8 cellular contexts compared by ENCODE assay signal in the genomic region with DNA sequence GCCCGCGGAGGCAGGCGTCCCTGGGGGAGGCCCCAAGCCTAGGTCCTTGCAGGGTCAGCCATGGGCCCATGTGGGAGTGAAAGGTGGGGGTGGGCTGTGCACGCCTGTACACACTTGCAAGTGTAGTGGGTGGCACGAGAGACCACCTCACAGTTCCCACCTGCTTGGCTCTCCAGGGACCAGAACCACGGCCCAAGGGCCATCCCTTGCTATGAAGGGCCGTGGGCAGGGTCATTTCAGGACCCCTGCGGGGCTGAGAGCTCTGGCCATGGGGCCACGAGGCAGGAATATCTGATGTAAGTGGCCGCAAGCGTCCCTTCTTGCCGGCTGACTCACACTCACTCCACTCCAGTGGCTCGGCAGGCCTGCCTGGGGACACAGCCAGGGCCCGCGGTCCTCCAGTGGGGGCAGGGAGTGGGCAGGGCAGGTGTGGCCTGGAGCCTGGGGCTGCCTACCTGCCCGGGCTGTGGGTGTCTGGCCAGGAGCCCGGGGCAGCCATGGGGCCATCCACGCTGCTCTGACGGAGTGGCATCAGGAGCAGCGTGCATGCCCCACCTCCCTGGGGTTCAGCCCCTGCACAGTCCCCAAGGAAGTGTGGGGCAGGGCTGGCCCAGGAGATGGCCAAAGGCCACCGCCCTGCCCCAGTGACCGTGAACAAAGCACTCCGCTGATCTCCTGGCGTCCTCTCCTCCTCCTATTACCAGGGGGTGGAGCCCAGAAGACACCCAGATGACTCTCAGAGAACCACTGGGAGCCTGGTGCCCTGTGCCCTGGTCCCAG. TPM values are rescaled to one million over a fixed set of nuclear protein-coding genes. Genes with fewer than 3 reads are reported as not detected.
DNase-seq lines count a peak whose midpoint lies in the region; ATAC-seq and TF ChIP-seq lines count a peak whose summit lies in the region.

No MANE protein-coding gene starts in this region.

- peak overlapping the region; percentile 98 for H3K27ac Mint-ChIP-seq in Calu3 (ENCODE audit: unreplicated experiment)
- peak overlapping the region; percentile 95 for H3K27ac Mint-ChIP-seq in activated naive CD8-positive, alpha-beta T cell treated with anti-CD3 and anti-CD28 coated beads, Interleukin-2, amount 50 U/mL, for 24 hours

- H3K27me3 ChIP-seq in right atrium auricular region: no peaks in the 10 kb centered on the region

- no peak for TF ChIP-seq CTCF in Calu3 (IDR thresholded peaks at IDR 0.05; ENCODE audit: unreplicated experiment)
- TF ChIP-seq CTCF in NB4 (IDR thresholded peaks at IDR 0.05; ENCODE audit: low read depth, low read length): no peak
- no peak for TF ChIP-seq CTCF in right atrium auricular region (IDR thresholded peaks at IDR 0.05)

- H3K4me1 ChIP-seq in right atrium auricular region: peaks cover 0 to 80% of the 10 kb centered on the region in 2 donors

- DNase-seq in Calu3 (peak; percentile 82), NB4 (ENCODE audit: low read depth) (peak; percentile 25), right atrium auricular region (ENCODE audit: low spot score) (peak; percentile 88), sciatic nerve (ENCODE audit: low spot score) (peak; percentile 79), ecto neural progenitor cell (ENCODE audit: low spot score) (no peak), NCI-H226 (no peak)
- no peak for DNase-seq in activated naive CD8-positive, alpha-beta T cell treated with anti-CD3 and anti-CD28 coated beads, Interleukin-2, amount 50 U/mL, for 24 hours

- BruUV-seq in Calu3 (replicated peaks; lab: Mats Ljungman, UMichigan): no TSS peak

- H3K27ac ChIP-seq in right atrium auricular region: peak overlapping the region; percentile 99

- H3K4me3 Mint-ChIP-seq in Calu3 (ENCODE audit: low read depth, unreplicated experiment): peak overlapping the region; percentile 77
- H3K4me3 Mint-ChIP-seq in activated naive CD8-positive, alpha-beta T cell treated with anti-CD3 and anti-CD28 coated beads, Interleukin-2, amount 50 U/mL, for 24 hours: peak overlapping the region; percentile 79

- no peak for ATAC-seq in activated naive CD8-positive, alpha-beta T cell treated with anti-CD3 and anti-CD28 coated beads, Interleukin-2, amount 50 U/mL, for 24 hours
- ATAC-seq in sciatic nerve: peak; percentile 13
- no peak for ATAC-seq in HG03520 (IDR thresholded peaks at IDR 0.05; ENCODE audit: unreplicated experiment)

- CTCF ChIA-PET in Calu3 (lab: Charles Lee): interaction anchor here (0.6 kb wide), 1 partner anchor 124 kb away, joined by 3 read pairs; no protein-coding TSS in a partner anchor

- no peaks in the 10 kb centered on the region for H3K4me1 Mint-ChIP-seq in Calu3 (ENCODE audit: low read depth, unreplicated experiment)
- H3K4me1 Mint-ChIP-seq in activated naive CD8-positive, alpha-beta T cell treated with anti-CD3 and anti-CD28 coated beads, Interleukin-2, amount 50 U/mL, for 24 hours: peaks cover 47% of the 10 kb centered on the region

- TF ChIP-seq POLR2A in NB4 (IDR thresholded peaks at IDR 0.05; ENCODE audit: extremely low read depth, insufficient read length): no peak

- no peaks in the 10 kb centered on the region for H3K27me3 Mint-ChIP-seq in Calu3 (ENCODE audit: unreplicated experiment)
- H3K27me3 Mint-ChIP-seq in activated naive CD8-positive, alpha-beta T cell treated with anti-CD3 and anti-CD28 coated beads, Interleukin-2, amount 50 U/mL, for 24 hours: no peaks in the 10 kb centered on the region

- H3K36me3 ChIP-seq in right atrium auricular region: no peaks in the 10 kb centered on the region

- H3K9me3 Mint-ChIP-seq in Calu3 (ENCODE audit: low read depth, unreplicated experiment): no peaks in the 10 kb centered on the region
- H3K9me3 Mint-ChIP-seq in activated naive CD8-positive, alpha-beta T cell treated with anti-CD3 and anti-CD28 coated beads, Interleukin-2, amount 50 U/mL, for 24 hours: no peaks in the 10 kb centered on the region

- H3K36me3 Mint-ChIP-seq in Calu3 (ENCODE audit: insufficient read depth, unreplicated experiment): peaks cover 46% of the 10 kb centered on the region
- H3K36me3 Mint-ChIP-seq in activated naive CD8-positive, alpha-beta T cell treated with anti-CD3 and anti-CD28 coated beads, Interleukin-2, amount 50 U/mL, for 24 hours (ENCODE audit: low read depth): no peaks in the 10 kb centered on the region

- no peaks in the 10 kb centered on the region for H3K9me3 ChIP-seq in right atrium auricular region

- intact Hi-C loops in Calu3 (cut with micrococcal nuclease; ENCODE audit: unreplicated experiment): no loop called here
- intact Hi-C loops in sciatic nerve (cut with DNase I): no loop called here

- H3K4me3 ChIP-seq in NB4 (ENCODE audit: low read depth, low read length) (no peak overlapping the region), right atrium auricular region (peak overlapping the region in 1 of 2 donors; percentile 64)

RNA-seq across cellular contexts. Expression of a gene that starts 8.6 kb away (rescaled TPM):
- 96.0 and 99.7 TPM in 2 replicates for total RNA-seq in Calu3 (2022)
- 100 to 1,000 TPM in 1 of 2 donors, 10 to 100 TPM in 1; 90.3 to 107 TPM for total RNA-seq in right atrium auricular region
- 140 TPM for total RNA-seq in sciatic nerve

RNA-seq across cellular contexts. Expression of a gene that starts 36.5 kb away (rescaled TPM):
- total RNA-seq in Calu3 (2022) (13.7 and 15.8 TPM in 2 replicates), right atrium auricular region (10 to 100 TPM; 19.7 to 29.4 TPM), sciatic nerve (54.0 TPM)

RNA-seq across cellular contexts. Expression of a gene that starts 37.1 kb away (rescaled TPM):
- total RNA-seq in Calu3 (2022) (2.7 and 2.8 TPM in 2 replicates), right atrium auricular region (1 to 10 TPM in 1 of 2 donors, under 1 TPM in 1; 0.67 to 1.4 TPM), sciatic nerve (37.8 TPM)

RNA-seq across cellular contexts. Expression of a gene that starts 44.1 kb away (rescaled TPM):
- total RNA-seq in Calu3 (2022): 65.3 and 72.3 TPM in 2 replicates
- 10 to 100 TPM; 54.8 to 55.9 TPM for total RNA-seq in right atrium auricular region
- 65.7 TPM for total RNA-seq in sciatic nerve

Comparison
In these comparisons a context has a peak if more than half of its experiments do, and no peak if none do; other contexts are left out.
1. DNase-seq: peak in Calu3 (single experiment), NB4 (single experiment), right atrium auricular region (single experiment) and sciatic nerve (single experiment); none in activated naive CD8-positive, alpha-beta T cell treated with anti-CD3 and anti-CD28 coated beads, Interleukin-2, amount 50 U/mL, for 24 hours (single experiment), ecto neural progenitor cell (single experiment) and NCI-H226 (single experiment).
2. RNA of a gene that starts 37.1 kb away (total RNA-seq): 37.8 TPM in sciatic nerve (single experiment); 2.7 to 2.8 TPM in Calu3 and 0.67 to 1.4 TPM in right atrium auricular region; every median in the first group is over 10 times any median in the second.